In genomic region chr1:239755513-239755912, GRCh38 we compare ENCODE assay signal across 18 cellular contexts.
"Had no signal": no experiment of that assay in that cellular context is flagged by ENCODE, and none has a peak within 500 bp of the region (broad histone marks: within the 10 kb centered on the region; RNA-seq: fewer than 3 reads in every experiment).

No MANE protein-coding gene starts in this region.

- H3K4me3 Mint-ChIP-seq: mesothelial cell of epicardium; naive thymus-derived CD4-positive, alpha-beta T cell had no signal

- H3K4me1 ChIP-seq: foreskin keratinocyte, gastroesophageal sphincter, heart left ventricle, left lung, lower lobe of right lung had no signal

- H3K27ac Mint-ChIP-seq: mesothelial cell of epicardium; naive thymus-derived CD4-positive, alpha-beta T cell had no signal

- H3K4me3 ChIP-seq: coronary artery, dorsolateral prefrontal cortex, esophagus muscularis mucosa, gastroesophageal sphincter, heart left ventricle, left lung, lower lobe of right lung, mucosa of descending colon had no signal

- H3K36me3 ChIP-seq: esophagus muscularis mucosa, gastroesophageal sphincter, heart left ventricle, left lung, lower lobe of right lung had no signal

- H3K27me3 ChIP-seq: dorsolateral prefrontal cortex, esophagus muscularis mucosa, foreskin keratinocyte, gastroesophageal sphincter, heart left ventricle, left lung had no signal

- H3K9me3 ChIP-seq: esophagus muscularis mucosa, gastroesophageal sphincter, heart left ventricle, left lung, lower lobe of right lung, mucosa of descending colon had no signal

- H3K27ac ChIP-seq: coronary artery, dorsolateral prefrontal cortex, esophagus muscularis mucosa, foreskin keratinocyte, gastroesophageal sphincter, heart left ventricle, left lung, lower lobe of right lung had no signal

- ATAC-seq: foreskin keratinocyte; gastroesophageal sphincter; heart left ventricle; left cardiac atrium; left lung; left ventricle myocardium superior; lower lobe of right lung; mucosa of descending colon; naive thymus-derived CD4-positive, alpha-beta T cell had no signal

- DNase-seq: dermis blood vessel endothelial cell; dorsolateral prefrontal cortex; effector CD4-positive, alpha-beta T cell; effector memory CD4-positive, alpha-beta T cell; foreskin keratinocyte; heart left ventricle; hippocampal formation; left cardiac atrium; left lung; left ventricle myocardium superior; lower lobe of right lung; mesenchymal stem cell; mucosa of descending colon; naive thymus-derived CD4-positive, alpha-beta T cell had no signal

- H3K36me3 Mint-ChIP-seq: mesothelial cell of epicardium had no signal

- H3K9me3 Mint-ChIP-seq: mesothelial cell of epicardium had no signal

- H3K4me1 Mint-ChIP-seq: mesothelial cell of epicardium had no signal
